ENCODE assay signal across 8 cellular contexts in the genomic region with DNA sequence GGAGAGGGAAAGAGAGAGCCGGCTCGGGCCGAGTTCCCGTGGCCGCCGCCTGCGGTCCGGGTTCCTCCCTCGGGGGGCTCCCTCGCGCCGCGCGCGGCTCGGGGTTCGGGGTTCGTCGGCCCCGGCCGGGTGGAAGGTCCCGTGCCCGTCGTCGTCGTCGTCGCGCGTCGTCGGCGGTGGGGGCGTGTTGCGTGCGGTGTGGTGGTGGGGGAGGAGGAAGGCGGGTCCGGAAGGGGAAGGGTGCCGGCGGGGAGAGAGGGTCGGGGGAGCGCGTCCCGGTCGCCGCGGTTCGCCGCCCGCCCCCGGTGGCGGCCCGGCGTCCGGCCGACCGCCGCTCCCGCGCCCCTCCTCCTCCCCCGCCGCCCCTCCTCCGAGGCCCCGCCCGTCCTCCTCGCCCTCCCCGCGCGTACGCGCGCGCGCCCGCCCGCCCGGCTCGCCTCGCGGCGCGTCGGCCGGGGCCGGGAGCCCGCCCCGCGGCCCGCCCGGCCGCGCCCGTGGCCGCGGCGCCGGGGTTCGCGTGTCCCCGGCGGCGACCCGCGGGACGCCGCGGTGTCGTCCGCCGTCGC.
DNase-seq lines count a peak whose midpoint lies in the region; ATAC-seq and TF ChIP-seq lines count a peak whose summit lies in the region.
"Not testable (repeated sequence)": the region's sequence is repeated elsewhere in the genome, so short reads cannot be mapped to it uniquely, and the experiment has no call there.

No MANE protein-coding gene starts in this region.

- peak; percentile 40 to 90 (median 61) for DNase-seq in CD8-positive, alpha-beta memory T cell
- DNase-seq in T-helper 2 cell treated with Interferon-gamma antibody and Interleukin-4, amounts not matched to agents 5 μg/mL and 100 μg/mL, for 36 hours (ENCODE audit: low spot score) = peak; percentile 87
- DNase-seq in activated T-cell treated with anti-CD3 and anti-CD28 coated beads for 4 hours = peak; percentile 84
- peak; percentile 1 for DNase-seq in brain microvascular endothelial cell
- peak; percentile 69 to 97 (median 94) for DNase-seq in right lobe of liver
- DNase-seq in spleen = peak; percentile 100
- peak; percentile 90 for DNase-seq in stimulated activated CD8-positive, alpha-beta memory T cell treated with anti-CD3 and anti-CD28 coated beads, Interleukin-7, amount 100 ng/mL, for 24 hours (ENCODE audit: low read depth)

- H3K36me3 Mint-ChIP-seq in CD8-positive, alpha-beta memory T cell; T-helper 2 cell treated with Interferon-gamma antibody and Interleukin-4, amounts not matched to agents 5 μg/mL and 100 μg/mL, for 36 hours (ENCODE audit: low read depth): not testable (repeated sequence)

- TF ChIP-seq CTCF in brain microvascular endothelial cell (IDR thresholded peaks at IDR 0.05; ENCODE audit: low read depth, low read length, missing control alignments); right lobe of liver (IDR thresholded peaks at IDR 0.05); spleen (IDR thresholded peaks at IDR 0.05 in 8 of 11, conservative IDR thresholded peaks at IDR 0.05 in 3 of 11): not testable (repeated sequence)

- CTCF ChIA-PET in CD8-positive, alpha-beta memory T cell (lab: Charles Lee) = not testable (repeated sequence)

- not testable (repeated sequence) for H3K27ac ChIP-seq in CD8-positive, alpha-beta memory T cell (ENCODE audit: low read depth, low read length); brain microvascular endothelial cell; right lobe of liver; spleen

- in situ Hi-C loops in brain microvascular endothelial cell (cut with HindIII; ENCODE audit: low pct_ligation_motif_present, low sequenced_read_pairs) = not testable (repeated sequence)

- not testable (repeated sequence) for TF ChIP-seq POLR2A in right lobe of liver (IDR thresholded peaks at IDR 0.05); spleen (IDR thresholded peaks at IDR 0.05)

- H3K36me3 ChIP-seq in CD8-positive, alpha-beta memory T cell (ENCODE audit: insufficient read depth, low read length); brain microvascular endothelial cell (replicated peaks); right lobe of liver; spleen: not testable (repeated sequence)

- H3K9me3 ChIP-seq in CD8-positive, alpha-beta memory T cell (ENCODE audit: low read length); right lobe of liver; spleen: not testable (repeated sequence)

- H3K4me3 Mint-ChIP-seq in CD8-positive, alpha-beta memory T cell; T-helper 2 cell treated with Interferon-gamma antibody and Interleukin-4, amounts not matched to agents 5 μg/mL and 100 μg/mL, for 36 hours: not testable (repeated sequence)

- ATAC-seq in HG02798 (IDR thresholded peaks at IDR 0.05; ENCODE audit: poor library complexity, unreplicated experiment) = peak; percentile 66
- not testable (repeated sequence) for ATAC-seq in right lobe of liver

- H3K9me3 Mint-ChIP-seq in CD8-positive, alpha-beta memory T cell; T-helper 2 cell treated with Interferon-gamma antibody and Interleukin-4, amounts not matched to agents 5 μg/mL and 100 μg/mL, for 36 hours: not testable (repeated sequence)

- 47% methylated on average over 27 of the region's 111 CpGs for WGBS in right lobe of liver (ENCODE audit: insufficient coverage, low coverage, low lambda C conversion rate, missing lambda C conversion rate)
- WGBS in spleen, 5 donors = 23 to 87% (median 48%) methylated on average over 20 to 58 of the region's 111 CpGs; no CpG with 5 or more reads in 1 of the 5 donors

- intact Hi-C loops in right lobe of liver (cut with DNase I); spleen (cut with DNase I; ENCODE audit: low total_unique reads): not testable (repeated sequence)

- H3K27me3 ChIP-seq in CD8-positive, alpha-beta memory T cell (ENCODE audit: insufficient read depth, low read length, poor library complexity, severe bottlenecking); brain microvascular endothelial cell (replicated peaks); right lobe of liver; spleen (replicated peaks in 1 of 7): not testable (repeated sequence)

- not testable (repeated sequence) for H3K27ac Mint-ChIP-seq in CD8-positive, alpha-beta memory T cell; T-helper 2 cell treated with Interferon-gamma antibody and Interleukin-4, amounts not matched to agents 5 μg/mL and 100 μg/mL, for 36 hours

- POLR2A ChIA-PET in CD8-positive, alpha-beta memory T cell (lab: Charles Lee) = not testable (repeated sequence)

- not testable (repeated sequence) for H3K4me1 Mint-ChIP-seq in CD8-positive, alpha-beta memory T cell; T-helper 2 cell treated with Interferon-gamma antibody and Interleukin-4, amounts not matched to agents 5 μg/mL and 100 μg/mL, for 36 hours (ENCODE audit: low read depth)

- H3K4me1 ChIP-seq in CD8-positive, alpha-beta memory T cell (ENCODE audit: insufficient read depth, low read length); right lobe of liver; spleen: not testable (repeated sequence)

- H3K4me3 ChIP-seq in CD8-positive, alpha-beta memory T cell (ENCODE audit: low read length); brain microvascular endothelial cell (ENCODE audit: low read depth, low read length); right lobe of liver; spleen: not testable (repeated sequence)

- H3K27me3 Mint-ChIP-seq in CD8-positive, alpha-beta memory T cell; T-helper 2 cell treated with Interferon-gamma antibody and Interleukin-4, amounts not matched to agents 5 μg/mL and 100 μg/mL, for 36 hours (ENCODE audit: low read depth): not testable (repeated sequence)

Comparison
In these comparisons a context has a peak if more than half of its experiments do, and no peak if none do; other contexts are left out.
1. DNase-seq: peak in every context shown above with its lines; median percentile 100 in spleen; 94 in right lobe of liver; 90 in stimulated activated CD8-positive, alpha-beta memory T cell treated with anti-CD3 and anti-CD28 coated beads, Interleukin-7, amount 100 ng/mL, for 24 hours; 87 in T-helper 2 cell treated with Interferon-gamma antibody and Interleukin-4, amounts not matched to agents 5 μg/mL and 100 μg/mL, for 36 hours; 84 in activated T-cell treated with anti-CD3 and anti-CD28 coated beads for 4 hours; 61 in CD8-positive, alpha-beta memory T cell; 1 in brain microvascular endothelial cell.